Comparison of ENCODE assay signal across 1 cellular context in the genomic region with DNA sequence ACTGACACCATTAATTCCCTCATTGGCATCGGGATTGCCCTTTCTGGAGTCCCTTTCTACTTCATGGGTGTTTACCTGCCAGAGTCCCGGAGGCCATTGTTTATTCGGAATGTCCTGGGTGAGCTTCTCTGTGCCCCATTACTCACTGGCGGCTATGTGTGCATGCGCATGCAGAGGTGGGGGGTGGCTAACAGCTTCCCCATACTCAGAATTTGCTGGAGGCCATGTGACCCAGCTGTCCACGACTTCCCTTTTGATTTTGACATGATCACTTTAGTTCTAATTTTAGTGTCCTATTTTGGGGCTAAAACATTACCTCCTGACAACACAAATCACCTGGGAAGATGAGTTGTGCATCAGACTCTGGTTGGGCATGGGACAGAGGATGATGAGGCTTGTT.
TF ChIP-seq lines count a peak whose summit lies in the region.

No MANE protein-coding gene starts in this region.

TF ChIP-seq in HepG2, 621 proteins besides CTCF, POLR2A, EP300 and RAD21:
- TF ChIP-seq ZNF101 (CRISPR knock-in tag; IDR thresholded peaks at IDR 0.05; ENCODE audit: borderline replicate concordance, low read depth) (no peak), RBM22 (optimal IDR thresholded peaks at IDR 0.05; ENCODE audit: low read length) (peak; percentile 78)
- TF ChIP-seq, protein P1, sequence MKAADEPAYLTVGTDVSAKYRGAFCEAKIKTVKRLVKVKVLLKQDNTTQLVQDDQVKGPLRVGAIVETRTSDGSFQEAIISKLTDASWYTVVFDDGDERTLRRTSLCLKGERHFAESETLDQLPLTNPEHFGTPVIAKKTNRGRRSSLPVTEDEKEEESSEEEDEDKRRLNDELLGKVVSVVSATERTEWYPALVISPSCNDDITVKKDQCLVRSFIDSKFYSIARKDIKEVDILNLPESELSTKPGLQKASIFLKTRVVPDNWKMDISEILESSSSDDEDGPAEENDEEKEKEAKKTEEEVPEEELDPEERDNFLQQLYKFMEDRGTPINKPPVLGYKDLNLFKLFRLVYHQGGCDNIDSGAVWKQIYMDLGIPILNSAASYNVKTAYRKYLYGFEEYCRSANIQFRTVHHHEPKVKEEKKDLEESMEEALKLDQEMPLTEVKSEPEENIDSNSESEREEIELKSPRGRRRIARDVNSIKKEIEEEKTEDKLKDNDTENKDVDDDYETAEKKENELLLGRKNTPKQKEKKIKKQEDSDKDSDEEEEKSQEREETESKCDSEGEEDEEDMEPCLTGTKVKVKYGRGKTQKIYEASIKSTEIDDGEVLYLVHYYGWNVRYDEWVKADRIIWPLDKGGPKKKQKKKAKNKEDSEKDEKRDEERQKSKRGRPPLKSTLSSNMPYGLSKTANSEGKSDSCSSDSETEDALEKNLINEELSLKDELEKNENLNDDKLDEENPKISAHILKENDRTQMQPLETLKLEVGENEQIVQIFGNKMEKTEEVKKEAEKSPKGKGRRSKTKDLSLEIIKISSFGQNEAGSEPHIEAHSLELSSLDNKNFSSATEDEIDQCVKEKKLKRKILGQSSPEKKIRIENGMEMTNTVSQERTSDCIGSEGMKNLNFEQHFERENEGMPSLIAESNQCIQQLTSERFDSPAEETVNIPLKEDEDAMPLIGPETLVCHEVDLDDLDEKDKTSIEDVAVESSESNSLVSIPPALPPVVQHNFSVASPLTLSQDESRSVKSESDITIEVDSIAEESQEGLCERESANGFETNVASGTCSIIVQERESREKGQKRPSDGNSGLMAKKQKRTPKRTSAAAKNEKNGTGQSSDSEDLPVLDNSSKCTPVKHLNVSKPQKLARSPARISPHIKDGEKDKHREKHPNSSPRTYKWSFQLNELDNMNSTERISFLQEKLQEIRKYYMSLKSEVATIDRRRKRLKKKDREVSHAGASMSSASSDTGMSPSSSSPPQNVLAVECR (CRISPR knock-in tag; IDR thresholded peaks at IDR 0.05; ENCODE audit: borderline replicate concordance): 0 out of 2 replicates have a peak, but pooled peaks have one; percentile 23
TF ChIP-seq in HepG2: peak in this region for 2.
